In genomic region chr1:182515556-182515955, GRCh38 we compare ENCODE assay signal across 26 cellular contexts.
"Had no signal": no experiment of that assay in that cellular context is flagged by ENCODE, and none has a peak within 500 bp of the region (broad histone marks: within the 10 kb centered on the region; RNA-seq: fewer than 3 reads in every experiment).

No MANE protein-coding gene starts in this region.

- H3K27me3 ChIP-seq: ascending aorta had no signal

- H3K36me3 ChIP-seq: ascending aorta had no signal

- FAIRE-seq: bronchial epithelial cell had no signal

- ATAC-seq: activated naive CD4-positive, alpha-beta T cell treated with anti-CD3 and anti-CD28 coated beads, Interleukin-2, amount 50 U/mL, for 72 hours; activated naive CD8-positive, alpha-beta T cell treated with anti-CD3 and anti-CD28 coated beads, Interleukin-2, amount 50 U/mL, for 24 hours; activated T-cell treated with anti-CD3 and anti-CD28 coated beads, Interleukin-2, amount 50 U/mL, for 4 hours; body of pancreas had no signal

- H3K27ac ChIP-seq: ascending aorta, body of pancreas, coronary artery, PC-9, VCaP had no signal

- H2AFZ ChIP-seq: PC-9 had no signal

- DNase-seq: activated CD4-positive, alpha-beta memory T cell treated with anti-CD3 and anti-CD28 coated beads for 36 hours; activated CD4-positive, alpha-beta T cell treated with anti-CD3 and anti-CD28 coated beads, Interleukin-2, amount 10 ng/mL, durations not matched to agents 7 days and 5 days; activated CD4-positive, CD25-positive, alpha-beta regulatory T cell; activated CD8-positive, alpha-beta memory T cell treated with anti-CD3 and anti-CD28 coated beads for 24 hours; activated effector memory CD4-positive, alpha-beta T cell treated with anti-CD3 and anti-CD28 coated beads, Interleukin-2, amount 50 U/mL, for 16 hours; activated naive CD4-positive, alpha-beta T cell treated with Interleukin-2 at 50 U/mL for 16 hours; activated naive CD8-positive, alpha-beta T cell treated with anti-CD3 and anti-CD28 coated beads, Interleukin-2, amount 50 U/mL, for 24 hours; activated T-cell treated with anti-CD3 and anti-CD28 coated beads, Interleukin-2, amount 50 U/mL, for 4 hours; amniotic stem cell; body of pancreas; central memory CD4-positive, alpha-beta T cell; NCI-H1105; NCI-H1436; NCI-H1930; NCI-H2171; NCI-H345; NCI-H510A; NCI-H526 treated with DMSO at 0.1 percent for 48 hours; PC-9; SIG-M5; T-helper 1 cell had no signal

- H3K4me2 ChIP-seq: PC-9 had no signal

- H3K4me3 ChIP-seq: ascending aorta, body of pancreas, coronary artery, PC-9 had no signal

- H3K4me1 ChIP-seq: ascending aorta, body of pancreas had no signal
